Comparison of ENCODE assay signal across 11 cellular contexts in the genomic region with DNA sequence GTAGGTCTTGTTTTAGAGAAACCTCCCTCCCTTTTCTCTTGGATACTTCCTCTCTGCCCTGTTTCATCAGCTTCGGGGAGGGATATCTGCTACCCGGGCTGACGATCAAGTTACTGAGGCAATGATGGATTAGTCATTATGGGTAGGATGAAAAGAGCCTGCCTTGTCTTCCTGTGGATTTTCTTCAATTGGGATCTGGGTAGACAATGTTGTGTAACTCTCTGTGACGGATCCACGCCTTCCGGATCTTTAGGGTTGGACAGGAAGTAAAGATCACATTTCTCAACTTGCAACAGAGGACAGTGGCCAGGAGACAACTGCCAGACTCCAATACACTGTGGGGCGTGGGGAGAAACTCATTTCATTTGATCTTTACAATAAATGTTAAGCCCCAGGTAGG. TPM values are rescaled to one million over a fixed set of nuclear protein-coding genes. Genes with fewer than 3 reads are reported as not detected.
A peak's percentile ranks its signal among the peaks of the same experiment; 100 is the strongest.
DNase-seq lines count a peak whose midpoint lies in the region; ATAC-seq, FAIRE-seq and TF ChIP-seq lines count a peak whose summit lies in the region.
"Had no signal": no experiment of that assay in that cellular context is flagged by ENCODE, and none has a peak within 500 bp of the region (broad histone marks: within the 10 kb centered on the region; RNA-seq: fewer than 3 reads in every experiment).

No MANE protein-coding gene starts in this region.

- H3K9me3 ChIP-seq in RWPE2 (ENCODE audit: severe bottlenecking): no peaks in the 10 kb centered on the region
- no peaks in the 10 kb centered on the region for H3K9me3 ChIP-seq in pancreas
- no peaks in the 10 kb centered on the region for H3K9me3 ChIP-seq in CD4-positive, alpha-beta T cell (ENCODE audit: control insufficient read depth, low read length)

- H3K4me1 Mint-ChIP-seq in CD4-positive, alpha-beta T cell (ENCODE audit: low read depth): no peaks in the 10 kb centered on the region
- H3K4me1 Mint-ChIP-seq: activated naive CD4-positive, alpha-beta T cell treated with anti-CD3 and anti-CD28 coated beads, Interleukin-2, amount 10 ng/mL, durations not matched to agents 7 days and 5 days had no signal

- H3K4me3 ChIP-seq in RWPE2 (ENCODE audit: severe bottlenecking) (no peak overlapping the region), fibroblast of the aortic adventitia (ENCODE audit: low read depth, low read length) (no peak overlapping the region), pancreas (no peak overlapping the region)

- no peak overlapping the region for H3K27ac Mint-ChIP-seq in CD4-positive, alpha-beta T cell
- H3K27ac Mint-ChIP-seq: activated naive CD4-positive, alpha-beta T cell treated with anti-CD3 and anti-CD28 coated beads, Interleukin-2, amount 10 ng/mL, durations not matched to agents 7 days and 5 days had no signal

- WGBS in pancreas, 2 donors: 52% methylated on average over 7 of the region's 7 CpGs

- TF ChIP-seq CTCF in RWPE2 (IDR thresholded peaks at IDR 0.05; ENCODE audit: poor library complexity, severe bottlenecking) (no peak), fibroblast of the aortic adventitia (IDR thresholded peaks at IDR 0.05; ENCODE audit: insufficient read depth, low read length) (no peak), pancreas (IDR thresholded peaks at IDR 0.05) (no peak)
- no peak for TF ChIP-seq CTCF in CD4-positive, alpha-beta T cell (IDR thresholded peaks at IDR 0.05)

- no peaks in the 10 kb centered on the region for H3K36me3 Mint-ChIP-seq in CD4-positive, alpha-beta T cell (ENCODE audit: low read depth)
- H3K36me3 Mint-ChIP-seq: activated naive CD4-positive, alpha-beta T cell treated with anti-CD3 and anti-CD28 coated beads, Interleukin-2, amount 10 ng/mL, durations not matched to agents 7 days and 5 days had no signal

- no peaks in the 10 kb centered on the region for H3K27me3 ChIP-seq in RWPE2 (ENCODE audit: insufficient read depth, poor library complexity, severe bottlenecking)
- H3K27me3 ChIP-seq in pancreas: no peaks in the 10 kb centered on the region
- peaks cover 6% of the 10 kb centered on the region for H3K27me3 ChIP-seq in CD4-positive, alpha-beta T cell (ENCODE audit: control insufficient read depth, insufficient read depth, low read length)

- intact Hi-C loops in pancreas (cut with DNase I): no loop called here
- intact Hi-C loops in CD4-positive, alpha-beta T cell (cut with DNase I, micrococcal nuclease): no loop called here

- ATAC-seq in RWPE2 (ENCODE audit: low read depth) (peak; percentile 88), pancreas (peak in 3 of 4 donors; percentile 43 to 83 (median 54))
- ATAC-seq in CD4-positive, alpha-beta T cell (ENCODE audit: poor library complexity): no peak

- H3K9me3 Mint-ChIP-seq in CD4-positive, alpha-beta T cell: no peaks in the 10 kb centered on the region
- H3K9me3 Mint-ChIP-seq: activated naive CD4-positive, alpha-beta T cell treated with anti-CD3 and anti-CD28 coated beads, Interleukin-2, amount 10 ng/mL, durations not matched to agents 7 days and 5 days had no signal

- CTCF ChIA-PET in CD4-positive, alpha-beta T cell (lab: Charles Lee): no interaction called here

- no peaks in the 10 kb centered on the region for H3K36me3 ChIP-seq in RWPE2 (ENCODE audit: low read depth)
- no peaks in the 10 kb centered on the region for H3K36me3 ChIP-seq in pancreas

- peaks cover 6% of the 10 kb centered on the region for H3K27me3 Mint-ChIP-seq in CD4-positive, alpha-beta T cell

- DNase-seq in GF-D8 (lab: John Stamatoyannopoulos, UW) (peak; percentile 22), RWPE2 (ENCODE audit: low spot score) (no peak), fibroblast of the aortic adventitia (ENCODE audit: low read depth) (peak; percentile 92), pancreas (no peak), NCI-H1105 treated with DMSO at 0.1 percent for 48 hours (lab: John Stamatoyannopoulos, UW) (no peak), NCI-H446 treated with DMSO at 0.1 percent for 48 hours (lab: John Stamatoyannopoulos, UW) (no peak), T-helper 2 cell (no peak)
- DNase-seq in CD4-positive, alpha-beta T cell: no peak
- DNase-seq: activated naive CD4-positive, alpha-beta T cell treated with anti-CD3 and anti-CD28 coated beads, Interleukin-2, amount 10 ng/mL, durations not matched to agents 7 days and 5 days; stimulated activated CD4-positive, alpha-beta T cell treated with anti-CD3 and anti-CD28 coated beads, Interleukin-1b, Interleukin-23, amount 100 ng/mL, for 48 hours had no signal

- POLR2A ChIA-PET in CD4-positive, alpha-beta T cell (lab: Charles Lee): no interaction called here

- H3K4me3 Mint-ChIP-seq in CD4-positive, alpha-beta T cell: no peak overlapping the region
- H3K4me3 Mint-ChIP-seq: activated naive CD4-positive, alpha-beta T cell treated with anti-CD3 and anti-CD28 coated beads, Interleukin-2, amount 10 ng/mL, durations not matched to agents 7 days and 5 days had no signal

- peaks cover 42% of the 10 kb centered on the region for H3K4me1 ChIP-seq in RWPE2 (ENCODE audit: insufficient read depth, poor library complexity, severe bottlenecking)
- no peaks in the 10 kb centered on the region for H3K4me1 ChIP-seq in pancreas

- H3K27ac ChIP-seq in RWPE2 (ENCODE audit: poor library complexity, severe bottlenecking): peak overlapping the region; percentile 87
- no peak overlapping the region for H3K27ac ChIP-seq in pancreas
- no peak overlapping the region for H3K27ac ChIP-seq in CD4-positive, alpha-beta T cell (ENCODE audit: low read depth, low read length)

- no peak for FAIRE-seq in pancreas (lab: Jason Lieb, UNC)

RNA-seq across cellular contexts. Expression of a gene that starts 11.3 kb away (rescaled TPM):
- total RNA-seq in fibroblast of the aortic adventitia (ENCODE audit: low replicate concordance) (0.16 and 0.27 TPM in 2 replicates), pancreas (under 1 TPM in 5 of 6 donors, not detected in 1; 0.06 to 0.25 (median 0.13) TPM)
- under 1 TPM in 1 of 2 donors, not detected in 1; under 0.01 TPM for polyA plus RNA-seq in pancreas
- not detected for total RNA-seq in CD4-positive, alpha-beta T cell
- total RNA-seq: T-helper 1 cell treated with Interleukin-12 subunit alpha and Interleukin-12 subunit beta and Interleukin-4 antibody, amounts not matched to agents 30 ng/mL and 1 ng/mL, for 36 hours had no signal

RNA-seq across cellular contexts. Expression of a gene that starts 29.3 kb away (rescaled TPM):
- total RNA-seq in fibroblast of the aortic adventitia (ENCODE audit: low replicate concordance) (0.09 TPM in 1 of 2 replicates, not detected in the other), pancreas (under 1 TPM in 5 of 6 donors, not detected in 1; 0.06 to 0.28 (median 0.13) TPM)
- polyA plus RNA-seq in pancreas: under 1 TPM; 0.15 to 0.16 TPM
- not detected for total RNA-seq in CD4-positive, alpha-beta T cell
- total RNA-seq: T-helper 1 cell treated with Interleukin-12 subunit alpha and Interleukin-12 subunit beta and Interleukin-4 antibody, amounts not matched to agents 30 ng/mL and 1 ng/mL, for 36 hours had no signal

RNA-seq across cellular contexts. Expression of a gene that starts 42.1 kb away (rescaled TPM):
- total RNA-seq in fibroblast of the aortic adventitia (ENCODE audit: low replicate concordance): 7.0 and 13.6 TPM in 2 replicates
- total RNA-seq in pancreas: 10 to 100 TPM in 1 of 6 donors, 1 to 10 TPM in 5; 7.1 to 12.6 (median 8.8) TPM
- 1 to 10 TPM; 4.3 to 5.7 TPM for polyA plus RNA-seq in pancreas
- total RNA-seq in CD4-positive, alpha-beta T cell: 10 to 100 TPM; 34.3 to 37.8 TPM

RNA-seq across cellular contexts. Expression of a gene that starts 49.5 kb away (rescaled TPM):
- 6.4 and 13.9 TPM in 2 replicates for total RNA-seq in fibroblast of the aortic adventitia (ENCODE audit: low replicate concordance)
- 1 to 10 TPM; 2.5 to 5.3 (median 4.1) TPM for total RNA-seq in pancreas
- polyA plus RNA-seq in pancreas: 1 to 10 TPM; 3.0 to 6.6 TPM
- 1 to 10 TPM; 2.5 TPM for total RNA-seq in CD4-positive, alpha-beta T cell

RNA-seq across cellular contexts. Expression of a gene that starts 59.6 kb away (rescaled TPM):
- total RNA-seq in fibroblast of the aortic adventitia (ENCODE audit: low replicate concordance): 46.5 and 105 TPM in 2 replicates
- 10 to 100 TPM; 29.9 to 61.2 (median 34.3) TPM for total RNA-seq in pancreas
- 100 to 1,000 TPM in 1 of 2 donors, 10 to 100 TPM in 1; 44.1 to 117 TPM for polyA plus RNA-seq in pancreas
- 10 to 100 TPM; 44.6 to 48.3 TPM for total RNA-seq in CD4-positive, alpha-beta T cell

Comparison
In these comparisons a context has a peak if more than half of its experiments do, and no peak if none do; other contexts are left out.
1. DNase-seq: peak in GF-D8 (single experiment) and fibroblast of the aortic adventitia (single experiment); none in RWPE2 (single experiment), pancreas (0 of 6), CD4-positive, alpha-beta T cell (0 of 10), NCI-H1105 treated with DMSO at 0.1 percent for 48 hours (single experiment), NCI-H446 treated with DMSO at 0.1 percent for 48 hours (single experiment) and T-helper 2 cell (0 of 5).